ENCODE assay signal across 10 cellular contexts in genomic region chr2:134943540-134943939, GRCh38. TPM values are rescaled to one million over a fixed set of nuclear protein-coding genes. Genes with fewer than 3 reads are reported as not detected.
DNase-seq lines count a peak whose midpoint lies in the region; ATAC-seq and TF ChIP-seq lines count a peak whose summit lies in the region.
"Had no signal": no experiment of that assay in that cellular context is flagged by ENCODE, and none has a peak within 500 bp of the region (broad histone marks: within the 10 kb centered on the region; RNA-seq: fewer than 3 reads in every experiment).

No MANE protein-coding gene starts in this region.

- no peak for TF ChIP-seq CTCF in heart left ventricle (IDR thresholded peaks at IDR 0.05)
- TF ChIP-seq CTCF in testis (IDR thresholded peaks at IDR 0.05): no peak

- peaks cover 0 to 20% (median 0%) of the 10 kb centered on the region in 12 donors for H3K4me1 ChIP-seq in heart left ventricle
- H3K4me1 ChIP-seq in testis: no peaks in the 10 kb centered on the region

- peaks cover 0 to 89% (median 77%) of the 10 kb centered on the region in 9 donors for H3K36me3 ChIP-seq in heart left ventricle
- no peaks in the 10 kb centered on the region for H3K36me3 ChIP-seq in testis (ENCODE audit: low read depth, missing control alignments)

- 79 to 85% (median 83%) methylated on average over 2 of the region's 2 CpGs for WGBS in heart left ventricle, 4 donors
- 90 to 92% methylated on average over 2 of the region's 2 CpGs for WGBS in testis, 2 donors

- DNase-seq in medulla oblongata (ENCODE audit: extremely low spot score) (peak; percentile 14), DMS153 (lab: John Stamatoyannopoulos, UW) (no peak), heart left ventricle (no peak), testis (no peak), DMS79 (lab: John Stamatoyannopoulos, UW) (no peak)
- DNase-seq: activated effector memory CD4-positive, alpha-beta T cell treated with anti-CD3 and anti-CD28 coated beads, Interleukin-2, amount 50 U/mL, for 16 hours; nucleus accumbens had no signal

- intact Hi-C loops in heart left ventricle (cut with DNase I) (no loop called here), testis (cut with DNase I; ENCODE audit: low total_unique reads) (no loop called here)

- TF ChIP-seq POLR2A in heart left ventricle (IDR thresholded peaks at IDR 0.05) (no peak), testis (IDR thresholded peaks at IDR 0.05) (no peak)

- H3K27ac ChIP-seq in heart left ventricle (no peak overlapping the region), testis (no peak overlapping the region)

- H3K9me3 ChIP-seq in heart left ventricle: no peaks in the 10 kb centered on the region
- H3K9me3 ChIP-seq in testis: no peaks in the 10 kb centered on the region

- no peak overlapping the region for H3K4me3 ChIP-seq in heart left ventricle
- H3K4me3 ChIP-seq in testis: no peak overlapping the region

- ATAC-seq in GM18520 (IDR thresholded peaks at IDR 0.05; ENCODE audit: unreplicated experiment): peak; percentile 77
- ATAC-seq in GM21825 (IDR thresholded peaks at IDR 0.05; ENCODE audit: unreplicated experiment): peak; percentile 79
- peak; percentile 77 for ATAC-seq in HG03565 (IDR thresholded peaks at IDR 0.05; ENCODE audit: unreplicated experiment)
- no peak for ATAC-seq in heart left ventricle

- no peaks in the 10 kb centered on the region for H3K27me3 ChIP-seq in heart left ventricle
- H3K27me3 ChIP-seq in testis: no peaks in the 10 kb centered on the region

RNA-seq across cellular contexts. Expression of gene CCNT2, which starts 24.9 kb away (rescaled TPM):
- 10 to 100 TPM; 11.9 to 26.8 (median 20.1) TPM for total RNA-seq in heart left ventricle
- 1 to 10 TPM; 6.7 to 8.6 TPM for polyA plus RNA-seq in heart left ventricle
- total RNA-seq in testis: 10 to 100 TPM; 49.3 to 52.8 TPM
- 28.2 TPM for polyA plus RNA-seq in testis (ENCODE audit: insufficient read depth, low read depth, low replicate concordance)

Comparison
In these comparisons a context has a peak if more than half of its experiments do, and no peak if none do; other contexts are left out.
1. ATAC-seq: peak in GM18520 (single experiment), GM21825 (single experiment) and HG03565 (single experiment); none in heart left ventricle (0 of 4).